11 cellular contexts compared by ENCODE assay signal in genomic region chr11:1337647-1338007, GRCh38. TPM values are rescaled to one million over a fixed set of nuclear protein-coding genes. Genes with fewer than 3 reads are reported as not detected.
DNase-seq lines count a peak whose midpoint lies in the region; ATAC-seq and TF ChIP-seq lines count a peak whose summit lies in the region.
"Had no signal": no experiment of that assay in that cellular context is flagged by ENCODE, and none has a peak within 500 bp of the region (broad histone marks: within the 10 kb centered on the region; RNA-seq: fewer than 3 reads in every experiment).

No MANE protein-coding gene starts in this region.

- peaks cover 12% of the 10 kb centered on the region for H3K4me1 Mint-ChIP-seq in GM23338
- peaks cover 17% of the 10 kb centered on the region for H3K4me1 Mint-ChIP-seq in activated CD4-positive, alpha-beta memory T cell treated with anti-CD3 and anti-CD28 coated beads, Interleukin-2, amount 10 ng/mL, durations not matched to agents 7 days and 5 days

- POLR2A ChIA-PET in activated CD4-positive, alpha-beta memory T cell treated with anti-CD3 and anti-CD28 coated beads, Interleukin-2, amount 10 ng/mL, durations not matched to agents 7 days and 5 days (lab: Charles Lee), result no interaction called here

- H3K36me3 ChIP-seq in GM23338 (ENCODE audit: insufficient read depth), result no peaks in the 10 kb centered on the region
- H3K36me3 ChIP-seq in gastroesophageal sphincter, result no peaks in the 10 kb centered on the region
- H3K36me3 ChIP-seq in gastrocnemius medialis, result no peaks in the 10 kb centered on the region

- H3K27me3 ChIP-seq in GM23338 (ENCODE audit: insufficient read depth), result peaks cover 32% of the 10 kb centered on the region
- no peaks in the 10 kb centered on the region for H3K27me3 ChIP-seq in gastroesophageal sphincter
- peaks cover 0 to 2% (median 0%) of the 10 kb centered on the region in 3 donors for H3K27me3 ChIP-seq in gastrocnemius medialis

- DNase-seq in GM23338 (ENCODE audit: low spot score) (peak; percentile 20), gastrocnemius medialis (no peak), NCI-H2107 (lab: John Stamatoyannopoulos, UW) (no peak), NCI-H2029 treated with DMSO at 0.1 percent for 48 hours (lab: John Stamatoyannopoulos, UW) (no peak)
- peak; percentile 15 for DNase-seq in activated CD4-positive, alpha-beta memory T cell treated with anti-CD3 and anti-CD28 coated beads, Interleukin-2, amount 10 ng/mL, durations not matched to agents 7 days and 5 days
- DNase-seq: DMS153, NCI-H510A treated with DMSO at 0.1 percent for 48 hours had no signal

- H3K27ac ChIP-seq in GM23338 (ENCODE audit: low read depth) (no peak overlapping the region), gastroesophageal sphincter (peak overlapping the region; percentile 0 to 90 (median 85)), gastrocnemius medialis (peak overlapping the region; percentile 55 to 72 (median 71))
- H3K27ac ChIP-seq: HL-60 had no signal

- CTCF ChIA-PET in activated CD4-positive, alpha-beta memory T cell treated with anti-CD3 and anti-CD28 coated beads, Interleukin-2, amount 10 ng/mL, durations not matched to agents 7 days and 5 days (lab: Charles Lee), result no interaction called here

- in situ Hi-C loops in gastrocnemius medialis (cut with MboI; ENCODE audit: low sequenced_read_pairs in 4 of 4), result no loop called here

- peaks cover 8% of the 10 kb centered on the region; the same call in 1 of the 2 replicates for H3K9me2 ChIP-seq in GM23338 (ENCODE audit: insufficient read depth)

- peaks cover 7% of the 10 kb centered on the region for H3K4me1 ChIP-seq in GM23338 (ENCODE audit: insufficient read depth)
- H3K4me1 ChIP-seq in gastroesophageal sphincter, result peaks cover 6 to 26% (median 6%) of the 10 kb centered on the region in 3 donors
- H3K4me1 ChIP-seq in gastrocnemius medialis, result peaks cover 11 to 12% of the 10 kb centered on the region in 2 donors

- intact Hi-C loops in gastrocnemius medialis (cut with DNase I; ENCODE audit: low total_unique reads), result loop anchor here (2.0 to 10.0 kb wide), 3 partner anchors 51 to 197 kb away; partner anchors contain the start of gene BRSK2

- TF ChIP-seq POLR2A in gastroesophageal sphincter (IDR thresholded peaks at IDR 0.05) (no peak), gastrocnemius medialis (IDR thresholded peaks at IDR 0.05) (no peak)

- 0 out of 2 replicates have a peak, but pooled peaks cover 2% of the 10 kb centered on the region for H3F3A ChIP-seq in GM23338 (replicated peaks; ENCODE audit: low read depth)

- H4K20me1 ChIP-seq in GM23338 (replicated peaks; ENCODE audit: insufficient read depth), result no peaks in the 10 kb centered on the region

- peak overlapping the region; percentile 84; the same call in 1 of the 2 replicates for H2AFZ ChIP-seq in GM23338

- H3K9me3 ChIP-seq in gastroesophageal sphincter (no peaks in the 10 kb centered on the region), gastrocnemius medialis (no peaks in the 10 kb centered on the region)

- H3K9me3 Mint-ChIP-seq in GM23338, result peaks cover 34% of the 10 kb centered on the region
- H3K9me3 Mint-ChIP-seq in activated CD4-positive, alpha-beta memory T cell treated with anti-CD3 and anti-CD28 coated beads, Interleukin-2, amount 10 ng/mL, durations not matched to agents 7 days and 5 days, result no peaks in the 10 kb centered on the region

- peaks cover 28% of the 10 kb centered on the region for H3K36me3 Mint-ChIP-seq in GM23338 (ENCODE audit: low read depth)
- no peaks in the 10 kb centered on the region for H3K36me3 Mint-ChIP-seq in activated CD4-positive, alpha-beta memory T cell treated with anti-CD3 and anti-CD28 coated beads, Interleukin-2, amount 10 ng/mL, durations not matched to agents 7 days and 5 days (ENCODE audit: low read depth)

- peak overlapping the region; percentile 64 for H3K4me3 Mint-ChIP-seq in GM23338
- H3K4me3 Mint-ChIP-seq in activated CD4-positive, alpha-beta memory T cell treated with anti-CD3 and anti-CD28 coated beads, Interleukin-2, amount 10 ng/mL, durations not matched to agents 7 days and 5 days, result peak overlapping the region; percentile 53

- no peak for TF ChIP-seq CTCF in GM23338 (conservative IDR thresholded peaks at IDR 0.05; ENCODE audit: low read depth in 2 of 2)
- no peak for TF ChIP-seq CTCF in gastroesophageal sphincter (IDR thresholded peaks at IDR 0.05)
- TF ChIP-seq CTCF in gastrocnemius medialis (IDR thresholded peaks at IDR 0.05 in 4 of 5, conservative IDR thresholded peaks at IDR 0.05 in 1 of 5), result no peak

- 60 to 63% methylated on average over 8 to 12 of the region's 25 CpGs for WGBS in gastroesophageal sphincter (ENCODE audit: low coverage in 1 of 2), 2 donors

- no peak for ATAC-seq in GM23338
- ATAC-seq in gastroesophageal sphincter, result no peak
- ATAC-seq in gastrocnemius medialis, result no peak
- no peak for ATAC-seq in GM19035 (IDR thresholded peaks at IDR 0.05; ENCODE audit: unreplicated experiment)
- ATAC-seq: GM12878 had no signal

- no peaks in the 10 kb centered on the region for H3K79me2 ChIP-seq in GM23338 (replicated peaks; ENCODE audit: insufficient read depth)

- no peak overlapping the region for H3K27ac Mint-ChIP-seq in GM23338
- H3K27ac Mint-ChIP-seq in activated CD4-positive, alpha-beta memory T cell treated with anti-CD3 and anti-CD28 coated beads, Interleukin-2, amount 10 ng/mL, durations not matched to agents 7 days and 5 days, result peak overlapping the region; percentile 44

- TF ChIP-seq EP300 in gastroesophageal sphincter (IDR thresholded peaks at IDR 0.05), result no peak

- peak overlapping the region; percentile 78 for H3K4me2 ChIP-seq in GM23338

- H3K27me3 Mint-ChIP-seq in GM23338 (ENCODE audit: insufficient read depth, low read depth, poor library complexity), result peaks cover 24% of the 10 kb centered on the region
- peaks cover 15% of the 10 kb centered on the region for H3K27me3 Mint-ChIP-seq in activated CD4-positive, alpha-beta memory T cell treated with anti-CD3 and anti-CD28 coated beads, Interleukin-2, amount 10 ng/mL, durations not matched to agents 7 days and 5 days

- H3K4me3 ChIP-seq in GM23338, result peak overlapping the region; percentile 57
- H3K4me3 ChIP-seq in gastroesophageal sphincter, result peak overlapping the region in 1 of 2 donors; percentile 63
- H3K4me3 ChIP-seq in gastrocnemius medialis, result peak overlapping the region in 3 of 4 donors; percentile 55 to 67 (median 66)
- H3K4me3 ChIP-seq: GM12878 had no signal

TF ChIP-seq in GM23338, 12 proteins besides CTCF, POLR2A, EP300 and RAD21 (continues in another document):
- TF ChIP-seq POLR2AphosphoS5 (IDR thresholded peaks at IDR 0.05; ENCODE audit: low read depth), result no peak
- TF ChIP-seq EZH2phosphoT487 (IDR thresholded peaks at IDR 0.05; ENCODE audit: unreplicated experiment), result no peak
- no peak for TF ChIP-seq NANOG (IDR thresholded peaks at IDR 0.05; ENCODE audit: borderline replicate concordance)
- TF ChIP-seq ZNF331 (CRISPR knock-in tag; IDR thresholded peaks at IDR 0.05; ENCODE audit: low read depth), result no peak
- no peak for TF ChIP-seq ETS1 (IDR thresholded peaks at IDR 0.05)

RNA-seq across cellular contexts. Expression of gene TOLLIP, which starts 28.2 kb away (rescaled TPM):
- total RNA-seq in GM23338 (2014; rRNA removed; shearing (Covaris generic)), result 11.7 and 18.0 TPM in 2 replicates
- 9.7 and 13.5 TPM in 2 replicates for polyA plus RNA-seq in GM23338 (2016; fragmentation: Nextera tagmentation; extraction: Ambion mirVana)
- 10 to 100 TPM; 33.9 to 36.8 TPM for total RNA-seq in activated CD4-positive, alpha-beta memory T cell treated with anti-CD3 and anti-CD28 coated beads, Interleukin-2, amount 10 ng/mL, durations not matched to agents 7 days and 5 days
- total RNA-seq in gastroesophageal sphincter (10 to 100 TPM; 42.3 to 70.6 (median 49.1) TPM), gastrocnemius medialis (10 to 100 TPM; 49.8 to 91.7 (median 85.0) TPM)

RNA-seq across cellular contexts. Expression of gene BRSK2, which starts 52.1 kb away (rescaled TPM):
- total RNA-seq in GM23338 (2014; rRNA removed; shearing (Covaris generic)), result 15.0 and 20.3 TPM in 2 replicates
- 7.2 and 10.1 TPM in 2 replicates for polyA plus RNA-seq in GM23338 (2016; fragmentation: Nextera tagmentation; extraction: Ambion mirVana)
- under 1 TPM in 1 of 2 experiments, not detected in 1; 0.18 TPM for total RNA-seq in activated CD4-positive, alpha-beta memory T cell treated with anti-CD3 and anti-CD28 coated beads, Interleukin-2, amount 10 ng/mL, durations not matched to agents 7 days and 5 days
- total RNA-seq in gastroesophageal sphincter (1 to 10 TPM; 1.4 to 8.6 (median 2.0) TPM), gastrocnemius medialis (under 1 TPM in 2 of 4 donors, not detected in 2; 0.24 to 0.81 TPM)
- polyA plus RNA-seq: GM12878 had no signal

Comparison
In these comparisons a context has a peak if more than half of its experiments do, and no peak if none do; other contexts are left out.
1. DNase-seq: peak in GM23338 (single experiment) and activated CD4-positive, alpha-beta memory T cell treated with anti-CD3 and anti-CD28 coated beads, Interleukin-2, amount 10 ng/mL, durations not matched to agents 7 days and 5 days (single experiment); none in gastrocnemius medialis (0 of 2), NCI-H2107 (single experiment) and NCI-H2029 treated with DMSO at 0.1 percent for 48 hours (single experiment).